In genomic region chr14:54738009-54738408, GRCh38 we compare ENCODE assay signal across 12 cellular contexts.
DNase-seq lines count a peak whose midpoint lies in the region; ATAC-seq, FAIRE-seq and TF ChIP-seq lines count a peak whose summit lies in the region.
"Had no signal": no experiment of that assay in that cellular context is flagged by ENCODE, and none has a peak within 500 bp of the region (broad histone marks: within the 10 kb centered on the region; RNA-seq: fewer than 3 reads in every experiment).

No MANE protein-coding gene starts in this region.

- SMC1A ChIA-PET in GM12878 (lab: Charles Lee; ENCODE audit: uncharacterized antibody, unreplicated experiment), result interaction anchor here (0.6 kb wide), 1 partner anchor 73 kb away, joined by 3 read pairs; no protein-coding TSS in a partner anchor

- TF ChIP-seq CTCF in GM12878 (IDR thresholded peaks at IDR 0.05 in 2 of 3, conservative IDR thresholded peaks at IDR 0.05 in 1 of 3; ENCODE audit: control insufficient read depth in 2 of 3, extremely low read depth in 1 of 3, insufficient read depth in 1 of 3, low read depth in 3 of 3, low read length in 3 of 3), result no peak
- no peak for TF ChIP-seq CTCF in osteoblast (IDR thresholded peaks at IDR 0.05; ENCODE audit: extremely low read depth, low read depth, low read length)

- H4K20me1 ChIP-seq in GM12878 (ENCODE audit: control insufficient read depth, insufficient read depth), result no peaks in the 10 kb centered on the region
- H4K20me1 ChIP-seq in osteoblast (ENCODE audit: insufficient read depth, low read length), result peaks cover 12% of the 10 kb centered on the region

- H3K9me3 ChIP-seq in GM12878 (replicated peaks; ENCODE audit: control insufficient read depth, insufficient read depth, low read length) (no peaks in the 10 kb centered on the region), osteoblast (ENCODE audit: low read depth, low read length) (no peaks in the 10 kb centered on the region)
- H3K9me3 ChIP-seq: Peyer's patch had no signal

- no peak overlapping the region for H3K9ac ChIP-seq in GM12878 (ENCODE audit: control insufficient read depth, insufficient read depth, low read length)

- TF ChIP-seq POLR2A in GM12878 (IDR thresholded peaks at IDR 0.05; ENCODE audit: low read depth, low read length), result no peak

- peak overlapping the region; percentile 24; the same call in 1 of the 2 replicates for H2AFZ ChIP-seq in GM12878 (ENCODE audit: control insufficient read depth, low read depth, low read length)
- H2AFZ ChIP-seq in osteoblast (ENCODE audit: low read length), result no peak overlapping the region

- no peak for TF ChIP-seq RAD21 in GM12878 (IDR thresholded peaks at IDR 0.05; ENCODE audit: insufficient read depth, low read depth, low read length)

- POLR2A ChIA-PET in GM12878 (lab: Charles Lee), result no interaction called here

- H3K27ac ChIP-seq in GM12878 (ENCODE audit: control insufficient read depth, insufficient read depth) (no peak overlapping the region), osteoblast (ENCODE audit: low read depth, low read length) (peak overlapping the region; percentile 28)
- H3K27ac ChIP-seq: Peyer's patch had no signal

- no peak overlapping the region for H3K4me3 ChIP-seq in GM12878
- H3K4me3 ChIP-seq in osteoblast (ENCODE audit: insufficient read depth, low read length), result no peak overlapping the region
- H3K4me3 ChIP-seq: Peyer's patch had no signal

- H3K79me2 ChIP-seq in GM12878 (ENCODE audit: control insufficient read depth, insufficient read depth, low read length), result no peaks in the 10 kb centered on the region
- H3K79me2 ChIP-seq in osteoblast (ENCODE audit: insufficient read depth, low read length), result peaks cover 13% of the 10 kb centered on the region

- intact Hi-C loops in GM12878 (cut with micrococcal nuclease; ENCODE audit: unreplicated experiment), result no loop called here

- no peak for TF ChIP-seq EP300 in GM12878 (IDR thresholded peaks at IDR 0.05; ENCODE audit: borderline replicate concordance in 1 of 2, control insufficient read depth in 1 of 2, low read depth in 2 of 2, low read length in 2 of 2)

- RAD21 ChIA-PET in GM12878 (lab: Charles Lee; ENCODE audit: unreplicated experiment), result interaction anchor here (1.0 kb wide), 1 partner anchor 35 kb away, joined by 3 read pairs; no protein-coding TSS in a partner anchor

- no TSS peak for BruUV-seq in GM12878 (replicated peaks; lab: Mats Ljungman, UMichigan)

- DNase-seq in EL, result peak; percentile 17
- DNase-seq in Kasumi-1 (lab: John Stamatoyannopoulos, UW), result peak; percentile 81 to 86
- DNase-seq in GM12878 (ENCODE audit: low read depth, low spot score), result no peak
- no peak for DNase-seq in osteoblast (ENCODE audit: insufficient read length, low spot score, missing footprints)
- DNase-seq in NCI-H2107 treated with DMSO at 0.1 percent for 48 hours (lab: John Stamatoyannopoulos, UW; ENCODE audit: unreplicated experiment), result no peak
- DNase-seq: NCI-H1930, Peyer's patch had no signal

- H3K4me2 ChIP-seq in GM12878 (ENCODE audit: control insufficient read depth, insufficient read depth) (no peak overlapping the region), osteoblast (ENCODE audit: insufficient read depth, low read length) (no peak overlapping the region)

- no peaks in the 10 kb centered on the region for H3K27me3 ChIP-seq in GM12878 (replicated peaks in 1 of 2; ENCODE audit: control insufficient read depth in 2 of 2, insufficient read depth in 2 of 2, low read length in 1 of 2)
- no peaks in the 10 kb centered on the region for H3K27me3 ChIP-seq in osteoblast (ENCODE audit: insufficient read depth, low read length)
- H3K27me3 ChIP-seq: Peyer's patch had no signal

- ATAC-seq in GM12878 (peak; percentile 41; the same call in 1 of the 3 replicates), HG03135 (IDR thresholded peaks at IDR 0.05; ENCODE audit: unreplicated experiment) (no peak), GM21717 (IDR thresholded peaks at IDR 0.05; ENCODE audit: unreplicated experiment) (no peak)

- in situ Hi-C loops in GM12878 (cut with MboI), result no loop called here

- CTCF ChIA-PET in GM12878 (lab: Yijun Ruan, JAX), result interaction anchor here (0.8 to 1.0 kb wide), 2 partner anchors 36 to 156 kb away, joined by 3 read pairs; no protein-coding TSS in a partner anchor

- no peaks in the 10 kb centered on the region for H3K4me1 ChIP-seq in GM12878 (ENCODE audit: control insufficient read depth, insufficient read depth, low read length)
- H3K4me1 ChIP-seq in osteoblast (ENCODE audit: insufficient read depth, low read length), result peaks cover 14% of the 10 kb centered on the region
- H3K4me1 ChIP-seq: Peyer's patch had no signal

- H3K36me3 ChIP-seq in GM12878 (ENCODE audit: control insufficient read depth in 2 of 2, insufficient read depth in 2 of 2, low read length in 1 of 2) (no peaks in the 10 kb centered on the region), osteoblast (ENCODE audit: insufficient read depth, low read length) (no peaks in the 10 kb centered on the region)
- H3K36me3 ChIP-seq: Peyer's patch had no signal

- 92% methylated on average over 4 of the region's 4 CpGs for WGBS in GM12878 (ENCODE audit: insufficient coverage, insufficient replicate concordance, low lambda C conversion rate, missing lambda C conversion rate)

- FAIRE-seq in GM12878 (lab: Jason Lieb, UNC), result peak; percentile 72
- FAIRE-seq: D721Med, GM12892, TTC549 had no signal

TF ChIP-seq in GM12878, 131 proteins besides CTCF, POLR2A, EP300 and RAD21 (continues in another document):
- TF ChIP-seq FOXK2 (IDR thresholded peaks at IDR 0.05) (no peak), STAT1 (conservative IDR thresholded peaks at IDR 0.05) (no peak), ESRRA (IDR thresholded peaks at IDR 0.05; ENCODE audit: low read length) (no peak), BACH1 (IDR thresholded peaks at IDR 0.05; ENCODE audit: borderline replicate concordance) (no peak), EGR1 (IDR thresholded peaks at IDR 0.05; ENCODE audit: borderline replicate concordance in 1 of 2, low read depth in 2 of 2, low read length in 2 of 2) (no peak), IRF4 (IDR thresholded peaks at IDR 0.05; ENCODE audit: low read depth, low read length) (no peak), NFYA (IDR thresholded peaks at IDR 0.05; ENCODE audit: borderline replicate concordance, low read depth, low read length) (no peak)
- TF ChIP-seq, protein P1, sequence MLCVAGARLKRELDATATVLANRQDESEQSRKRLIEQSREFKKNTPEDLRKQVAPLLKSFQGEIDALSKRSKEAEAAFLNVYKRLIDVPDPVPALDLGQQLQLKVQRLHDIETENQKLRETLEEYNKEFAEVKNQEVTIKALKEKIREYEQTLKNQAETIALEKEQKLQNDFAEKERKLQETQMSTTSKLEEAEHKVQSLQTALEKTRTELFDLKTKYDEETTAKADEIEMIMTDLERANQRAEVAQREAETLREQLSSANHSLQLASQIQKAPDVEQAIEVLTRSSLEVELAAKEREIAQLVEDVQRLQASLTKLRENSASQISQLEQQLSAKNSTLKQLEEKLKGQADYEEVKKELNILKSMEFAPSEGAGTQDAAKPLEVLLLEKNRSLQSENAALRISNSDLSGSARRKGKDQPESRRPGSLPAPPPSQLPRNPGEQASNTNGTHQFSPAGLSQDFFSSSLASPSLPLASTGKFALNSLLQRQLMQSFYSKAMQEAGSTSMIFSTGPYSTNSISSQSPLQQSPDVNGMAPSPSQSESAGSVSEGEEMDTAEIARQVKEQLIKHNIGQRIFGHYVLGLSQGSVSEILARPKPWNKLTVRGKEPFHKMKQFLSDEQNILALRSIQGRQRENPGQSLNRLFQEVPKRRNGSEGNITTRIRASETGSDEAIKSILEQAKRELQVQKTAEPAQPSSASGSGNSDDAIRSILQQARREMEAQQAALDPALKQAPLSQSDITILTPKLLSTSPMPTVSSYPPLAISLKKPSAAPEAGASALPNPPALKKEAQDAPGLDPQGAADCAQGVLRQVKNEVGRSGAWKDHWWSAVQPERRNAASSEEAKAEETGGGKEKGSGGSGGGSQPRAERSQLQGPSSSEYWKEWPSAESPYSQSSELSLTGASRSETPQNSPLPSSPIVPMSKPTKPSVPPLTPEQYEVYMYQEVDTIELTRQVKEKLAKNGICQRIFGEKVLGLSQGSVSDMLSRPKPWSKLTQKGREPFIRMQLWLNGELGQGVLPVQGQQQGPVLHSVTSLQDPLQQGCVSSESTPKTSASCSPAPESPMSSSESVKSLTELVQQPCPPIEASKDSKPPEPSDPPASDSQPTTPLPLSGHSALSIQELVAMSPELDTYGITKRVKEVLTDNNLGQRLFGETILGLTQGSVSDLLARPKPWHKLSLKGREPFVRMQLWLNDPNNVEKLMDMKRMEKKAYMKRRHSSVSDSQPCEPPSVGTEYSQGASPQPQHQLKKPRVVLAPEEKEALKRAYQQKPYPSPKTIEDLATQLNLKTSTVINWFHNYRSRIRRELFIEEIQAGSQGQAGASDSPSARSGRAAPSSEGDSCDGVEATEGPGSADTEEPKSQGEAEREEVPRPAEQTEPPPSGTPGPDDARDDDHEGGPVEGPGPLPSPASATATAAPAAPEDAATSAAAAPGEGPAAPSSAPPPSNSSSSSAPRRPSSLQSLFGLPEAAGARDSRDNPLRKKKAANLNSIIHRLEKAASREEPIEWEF (IDR thresholded peaks at IDR 0.05; ENCODE audit: insufficient replicate concordance, low read depth, low read length), result no peak
- TF ChIP-seq, protein P2, sequence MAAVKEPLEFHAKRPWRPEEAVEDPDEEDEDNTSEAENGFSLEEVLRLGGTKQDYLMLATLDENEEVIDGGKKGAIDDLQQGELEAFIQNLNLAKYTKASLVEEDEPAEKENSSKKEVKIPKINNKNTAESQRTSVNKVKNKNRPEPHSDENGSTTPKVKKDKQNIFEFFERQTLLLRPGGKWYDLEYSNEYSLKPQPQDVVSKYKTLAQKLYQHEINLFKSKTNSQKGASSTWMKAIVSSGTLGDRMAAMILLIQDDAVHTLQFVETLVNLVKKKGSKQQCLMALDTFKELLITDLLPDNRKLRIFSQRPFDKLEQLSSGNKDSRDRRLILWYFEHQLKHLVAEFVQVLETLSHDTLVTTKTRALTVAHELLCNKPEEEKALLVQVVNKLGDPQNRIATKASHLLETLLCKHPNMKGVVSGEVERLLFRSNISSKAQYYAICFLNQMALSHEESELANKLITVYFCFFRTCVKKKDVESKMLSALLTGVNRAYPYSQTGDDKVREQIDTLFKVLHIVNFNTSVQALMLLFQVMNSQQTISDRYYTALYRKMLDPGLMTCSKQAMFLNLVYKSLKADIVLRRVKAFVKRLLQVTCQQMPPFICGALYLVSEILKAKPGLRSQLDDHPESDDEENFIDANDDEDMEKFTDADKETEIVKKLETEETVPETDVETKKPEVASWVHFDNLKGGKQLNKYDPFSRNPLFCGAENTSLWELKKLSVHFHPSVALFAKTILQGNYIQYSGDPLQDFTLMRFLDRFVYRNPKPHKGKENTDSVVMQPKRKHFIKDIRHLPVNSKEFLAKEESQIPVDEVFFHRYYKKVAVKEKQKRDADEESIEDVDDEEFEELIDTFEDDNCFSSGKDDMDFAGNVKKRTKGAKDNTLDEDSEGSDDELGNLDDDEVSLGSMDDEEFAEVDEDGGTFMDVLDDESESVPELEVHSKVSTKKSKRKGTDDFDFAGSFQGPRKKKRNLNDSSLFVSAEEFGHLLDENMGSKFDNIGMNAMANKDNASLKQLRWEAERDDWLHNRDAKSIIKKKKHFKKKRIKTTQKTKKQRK (IDR thresholded peaks at IDR 0.05; ENCODE audit: low read depth, low read length), result no peak

Comparison
In these comparisons a context has a peak if more than half of its experiments do, and no peak if none do; other contexts are left out.
1. DNase-seq: peak in EL (single experiment) and Kasumi-1 (2 of 2); none in GM12878 (single experiment), osteoblast (single experiment) and NCI-H2107 treated with DMSO at 0.1 percent for 48 hours (single experiment).